16 cellular contexts compared by ENCODE assay signal in the genomic region with DNA sequence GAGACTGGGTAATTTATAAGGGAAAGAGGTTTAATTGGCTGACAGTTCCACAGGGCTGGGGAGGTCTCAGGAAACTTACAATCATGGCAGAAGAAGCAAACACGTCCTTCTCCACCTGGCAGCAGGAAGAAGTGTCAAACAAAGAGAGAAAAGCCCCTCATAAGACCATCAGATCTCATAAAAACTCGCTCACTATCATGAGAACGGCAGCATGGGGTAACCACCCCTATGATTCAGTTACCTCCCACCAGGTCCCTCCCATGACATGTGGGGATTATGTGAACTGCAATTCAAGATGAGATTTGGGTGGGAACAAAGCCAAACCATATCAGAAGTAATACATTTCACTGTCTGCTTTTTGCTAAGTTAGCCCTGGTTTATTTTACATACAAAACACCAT.
A peak's percentile ranks its signal among the peaks of the same experiment; 100 is the strongest.
DNase-seq lines count a peak whose midpoint lies in the region; TF ChIP-seq lines count a peak whose summit lies in the region.
"Had no signal": no experiment of that assay in that cellular context is flagged by ENCODE, and none has a peak within 500 bp of the region (broad histone marks: within the 10 kb centered on the region; RNA-seq: fewer than 3 reads in every experiment).

No MANE protein-coding gene starts in this region.

- DNase-seq in A673 (ENCODE audit: low spot score) (peak; percentile 47), NAMALWA (ENCODE audit: low spot score) (peak; percentile 16), SK-N-DZ (ENCODE audit: low spot score) (peak; percentile 5), HuH-7.5 (ENCODE audit: low spot score) (no peak)
- DNase-seq in activated T-cell treated with anti-CD3 and anti-CD28 coated beads, Interleukin-2, amount 50 U/mL, for 24 hours: no peak
- no peak for DNase-seq in NK-92 treated with Interleukin-12 subunit alpha and Interleukin-12 subunit beta, amount 100 ng/mL, for 24 hours (lab: John Stamatoyannopoulos, UW)
- DNase-seq: AML-193; Caco-2; CD8-positive, alpha-beta memory T cell; DND-41; GF-D8; IMR-90 had no signal

- no peak overlapping the region for H3K4me3 ChIP-seq in A673 (ENCODE audit: low read depth, low read length, poor library complexity, severe bottlenecking)
- H3K4me3 ChIP-seq: BLaER1 had no signal

- H3K4me3 Mint-ChIP-seq in nephron: peak overlapping the region in 1 of 3 experiments; percentile 17
- no peak overlapping the region for H3K4me3 Mint-ChIP-seq in activated T-cell treated with anti-CD3 and anti-CD28 coated beads, Interleukin-2, amount 50 U/mL, for 24 hours
- H3K4me3 Mint-ChIP-seq: CD8-positive, alpha-beta memory T cell had no signal

- H3K36me3 ChIP-seq in A673 (ENCODE audit: insufficient read depth, low read length, poor library complexity, severe bottlenecking): no peaks in the 10 kb centered on the region
- H3K36me3 ChIP-seq: BLaER1 had no signal

- TF ChIP-seq CTCF in A673 (conservative IDR thresholded peaks at IDR 0.05; ENCODE audit: low read depth, low read length): no peak
- TF ChIP-seq CTCF in nephron (IDR thresholded peaks at IDR 0.05; ENCODE audit: unreplicated experiment in 3 of 3): no peak

- H3K36me3 Mint-ChIP-seq in nephron (ENCODE audit: low read depth): no peaks in the 10 kb centered on the region
- no peaks in the 10 kb centered on the region for H3K36me3 Mint-ChIP-seq in activated T-cell treated with anti-CD3 and anti-CD28 coated beads, Interleukin-2, amount 50 U/mL, for 24 hours (ENCODE audit: low read depth)
- H3K36me3 Mint-ChIP-seq: CD8-positive, alpha-beta memory T cell had no signal

- no TSS peak for BruUV-seq in A673 (replicated peaks; lab: Mats Ljungman, UMichigan)

- POLR2A ChIA-PET in A673 (lab: Charles Lee; ENCODE audit: low non-redundant PET): no interaction called here

- intact Hi-C loops in A673 (cut with micrococcal nuclease; ENCODE audit: unreplicated experiment): no loop called here

- H3K4me1 ChIP-seq in A673 (ENCODE audit: insufficient read depth, low read length, poor library complexity, severe bottlenecking): peaks cover 7% of the 10 kb centered on the region
- H3K4me1 ChIP-seq: BLaER1, Caco-2 had no signal

- H3K27ac ChIP-seq in A673 (ENCODE audit: low read depth, low read length, poor library complexity, severe bottlenecking): no peak overlapping the region
- H3K27ac ChIP-seq: 22Rv1, BLaER1, HL-60 had no signal

- H3K4me1 Mint-ChIP-seq in nephron: peaks cover 12% of the 10 kb centered on the region
- H3K4me1 Mint-ChIP-seq in activated T-cell treated with anti-CD3 and anti-CD28 coated beads, Interleukin-2, amount 50 U/mL, for 24 hours (ENCODE audit: low read depth): peaks cover 2% of the 10 kb centered on the region

- CTCF ChIA-PET in A673 (lab: Charles Lee): no interaction called here

- H3K9me3 Mint-ChIP-seq in nephron: no peaks in the 10 kb centered on the region
- H3K9me3 Mint-ChIP-seq in activated T-cell treated with anti-CD3 and anti-CD28 coated beads, Interleukin-2, amount 50 U/mL, for 24 hours: no peaks in the 10 kb centered on the region
- H3K9me3 Mint-ChIP-seq: CD8-positive, alpha-beta memory T cell had no signal

- H3K9me3 ChIP-seq in A673 (ENCODE audit: low read depth, low read length, poor library complexity, severe bottlenecking): no peaks in the 10 kb centered on the region
- H3K9me3 ChIP-seq: BLaER1, Caco-2 had no signal

- H3K27me3 ChIP-seq in A673 (replicated peaks; ENCODE audit: insufficient read depth, low read depth, low read length, poor library complexity): no peaks in the 10 kb centered on the region
- H3K27me3 ChIP-seq: BLaER1 had no signal

- peaks cover 10% of the 10 kb centered on the region for H3K27me3 Mint-ChIP-seq in nephron (ENCODE audit: low read depth)
- peaks cover 15% of the 10 kb centered on the region for H3K27me3 Mint-ChIP-seq in activated T-cell treated with anti-CD3 and anti-CD28 coated beads, Interleukin-2, amount 50 U/mL, for 24 hours

- H3K27ac Mint-ChIP-seq in nephron: peak overlapping the region; percentile 6 to 94 (median 89)
- H3K27ac Mint-ChIP-seq in activated T-cell treated with anti-CD3 and anti-CD28 coated beads, Interleukin-2, amount 50 U/mL, for 24 hours: no peak overlapping the region
- H3K27ac Mint-ChIP-seq: CD8-positive, alpha-beta memory T cell had no signal

Comparison
In these comparisons a context has a peak if more than half of its experiments do, and no peak if none do; other contexts are left out.
1. DNase-seq: peak in A673 (single experiment), NAMALWA (single experiment) and SK-N-DZ (single experiment); none in activated T-cell treated with anti-CD3 and anti-CD28 coated beads, Interleukin-2, amount 50 U/mL, for 24 hours (single experiment), NK-92 treated with Interleukin-12 subunit alpha and Interleukin-12 subunit beta, amount 100 ng/mL, for 24 hours (single experiment) and HuH-7.5 (single experiment).